13 cellular contexts compared by ENCODE assay signal in the genomic region with DNA sequence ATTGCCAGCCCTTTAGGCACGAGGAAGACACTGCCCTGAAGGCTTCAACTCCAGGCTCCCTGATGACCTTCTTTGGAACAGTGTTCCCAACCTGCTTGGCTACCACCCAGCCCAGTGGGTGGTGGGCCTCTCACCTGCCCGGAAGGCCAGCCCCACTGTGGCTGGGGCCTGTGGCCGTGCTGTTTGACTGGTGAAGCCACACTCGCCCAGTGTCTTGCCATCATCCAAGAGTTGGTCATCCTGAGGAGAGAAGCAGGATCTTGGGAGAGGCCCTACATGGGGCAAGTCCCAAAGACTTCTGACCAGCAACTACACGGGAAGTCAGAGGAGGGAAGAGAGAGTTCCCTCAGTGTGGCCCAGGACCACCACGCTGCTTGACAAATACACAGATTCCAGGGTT. TPM values are rescaled to one million over a fixed set of nuclear protein-coding genes. Genes with fewer than 3 reads are reported as not detected.
DNase-seq lines count a peak whose midpoint lies in the region; ATAC-seq and TF ChIP-seq lines count a peak whose summit lies in the region.
"Had no signal": no experiment of that assay in that cellular context is flagged by ENCODE, and none has a peak within 500 bp of the region (broad histone marks: within the 10 kb centered on the region; RNA-seq: fewer than 3 reads in every experiment).

No MANE protein-coding gene starts in this region.

- H3K4me3 Mint-ChIP-seq in CD8-positive, alpha-beta T cell: peak overlapping the region; percentile 15
- H3K4me3 Mint-ChIP-seq in chondrocyte (ENCODE audit: unreplicated experiment) (peak overlapping the region; percentile 92), neural crest cell (peak overlapping the region; percentile 96)

- DNase-seq in CD8-positive, alpha-beta T cell: no peak
- no peak for DNase-seq in chondrocyte (ENCODE audit: low spot score)
- no peak for DNase-seq in neural crest cell (ENCODE audit: low read depth, low spot score)
- no peak for DNase-seq in retina
- DNase-seq: foreskin keratinocyte; mucosa of descending colon; stimulated activated CD4-positive, alpha-beta T cell treated with anti-CD3 and anti-CD28 coated beads, Interleukin-2, amount 100 ng/mL, for 48 hours; thyroid gland had no signal

- no peak for ATAC-seq in CD8-positive, alpha-beta T cell
- ATAC-seq in HG03469 (IDR thresholded peaks at IDR 0.05; ENCODE audit: unreplicated experiment) (no peak), GM19324 (IDR thresholded peaks at IDR 0.05; ENCODE audit: low FRiP score, unreplicated experiment) (no peak), HG03342 (IDR thresholded peaks at IDR 0.05; ENCODE audit: unreplicated experiment) (no peak)
- ATAC-seq: foreskin keratinocyte, mucosa of descending colon had no signal

- no peaks in the 10 kb centered on the region for H3K9me3 ChIP-seq in CD8-positive, alpha-beta T cell (ENCODE audit: low read length)
- H3K9me3 ChIP-seq: mucosa of descending colon, thyroid gland had no signal

- peaks cover 30% of the 10 kb centered on the region for H3K4me1 ChIP-seq in CD8-positive, alpha-beta T cell (ENCODE audit: insufficient read depth, low read length)
- H3K4me1 ChIP-seq in KMS-11 (ENCODE audit: low read depth, poor library complexity, severe bottlenecking): peaks cover 36% of the 10 kb centered on the region

- peaks cover 55% of the 10 kb centered on the region for H3K36me3 Mint-ChIP-seq in CD8-positive, alpha-beta T cell
- peaks cover 10% of the 10 kb centered on the region for H3K36me3 Mint-ChIP-seq in chondrocyte (ENCODE audit: low read depth)
- peaks cover 9% of the 10 kb centered on the region for H3K36me3 Mint-ChIP-seq in neural crest cell (ENCODE audit: low read depth)

- CTCF ChIA-PET in CD8-positive, alpha-beta T cell (lab: Charles Lee): interaction anchor here (1.0 kb wide), 1 partner anchor 10 kb away, joined by 4 read pairs; no protein-coding TSS in a partner anchor

- peak overlapping the region; percentile 98; the same call in 1 of the 2 replicates for H3K4me2 ChIP-seq in KMS-11

- POLR2A ChIA-PET in CD8-positive, alpha-beta T cell (lab: Charles Lee): interaction anchor here (1.2 to 3.5 kb wide), 2 partner anchors 12 to 22 kb away, joined by 3 to 36 read pairs; a partner anchor contains a TSS

- no peak overlapping the region for H3K4me3 ChIP-seq in CD8-positive, alpha-beta T cell (ENCODE audit: low read depth, low read length)
- no peak overlapping the region for H3K4me3 ChIP-seq in KMS-11 (IDR thresholded peaks at IDR 0.05; ENCODE audit: insufficient read depth, low read depth, low read length)
- H3K4me3 ChIP-seq: mucosa of descending colon had no signal

- TF ChIP-seq CTCF in CD8-positive, alpha-beta T cell (IDR thresholded peaks at IDR 0.05): no peak
- TF ChIP-seq CTCF in KMS-11 (conservative IDR thresholded peaks at IDR 0.05; ENCODE audit: low read depth, low read length): no peak
- no peak for TF ChIP-seq CTCF in chondrocyte (IDR thresholded peaks at IDR 0.05)
- no peak for TF ChIP-seq CTCF in neural crest cell (conservative IDR thresholded peaks at IDR 0.05)

- peaks cover 52% of the 10 kb centered on the region for H3K4me1 Mint-ChIP-seq in CD8-positive, alpha-beta T cell (ENCODE audit: low read depth)
- H3K4me1 Mint-ChIP-seq in chondrocyte (ENCODE audit: low read depth) (peaks cover 33% of the 10 kb centered on the region), neural crest cell (peaks cover 26% of the 10 kb centered on the region)

- H3K27ac ChIP-seq in CD8-positive, alpha-beta T cell (ENCODE audit: low read depth, low read length): no peak overlapping the region
- no peak overlapping the region for H3K27ac ChIP-seq in KMS-11
- H3K27ac ChIP-seq: foreskin keratinocyte, thyroid gland had no signal

- peaks cover 27% of the 10 kb centered on the region for H3K79me2 ChIP-seq in KMS-11 (ENCODE audit: insufficient read depth, low read depth)

- no peak overlapping the region for H3K27ac Mint-ChIP-seq in CD8-positive, alpha-beta T cell
- H3K27ac Mint-ChIP-seq in chondrocyte (ENCODE audit: unreplicated experiment): peak overlapping the region; percentile 59
- H3K27ac Mint-ChIP-seq in neural crest cell (ENCODE audit: unreplicated experiment): no peak overlapping the region

- no peaks in the 10 kb centered on the region for H4K20me1 ChIP-seq in KMS-11 (ENCODE audit: insufficient read depth)

- H3K27me3 Mint-ChIP-seq in CD8-positive, alpha-beta T cell (ENCODE audit: low read depth): no peaks in the 10 kb centered on the region
- H3K27me3 Mint-ChIP-seq in chondrocyte (ENCODE audit: low read depth) (no peaks in the 10 kb centered on the region), neural crest cell (ENCODE audit: low read depth) (peaks cover 9% of the 10 kb centered on the region)

- no peaks in the 10 kb centered on the region for H3K27me3 ChIP-seq in CD8-positive, alpha-beta T cell (ENCODE audit: insufficient read depth, low read length)
- H3K27me3 ChIP-seq in KMS-11 (ENCODE audit: insufficient read depth, low read depth): no peaks in the 10 kb centered on the region
- H3K27me3 ChIP-seq: foreskin keratinocyte, thyroid gland had no signal

- H3K36me3 ChIP-seq in CD8-positive, alpha-beta T cell (ENCODE audit: insufficient read depth, low read length): peaks cover 29% of the 10 kb centered on the region
- no peaks in the 10 kb centered on the region for H3K36me3 ChIP-seq in KMS-11 (ENCODE audit: insufficient read depth)

- no peak overlapping the region for H3K9ac ChIP-seq in KMS-11

- H3K9me3 Mint-ChIP-seq in CD8-positive, alpha-beta T cell: no peaks in the 10 kb centered on the region
- H3K9me3 Mint-ChIP-seq in chondrocyte (ENCODE audit: low read depth) (no peaks in the 10 kb centered on the region), neural crest cell (no peaks in the 10 kb centered on the region)

- H2AFZ ChIP-seq in KMS-11 (ENCODE audit: low read depth): no peak overlapping the region

- intact Hi-C loops in CD8-positive, alpha-beta T cell (cut with DNase I, micrococcal nuclease): loop anchor here (5.0 kb wide), 4 partner anchors 92 to 243 kb away; a partner anchor contains a TSS

RNA-seq across cellular contexts. Expression of a gene that starts 1.8 kb away (rescaled TPM):
- total RNA-seq in CD8-positive, alpha-beta T cell: 10 to 100 TPM; 70.3 to 71.5 TPM
- 205 to 231 TPM (median 225 TPM) in 3 replicates for total RNA-seq in chondrocyte
- 249 and 261 TPM in 2 replicates for total RNA-seq in neural crest cell

RNA-seq across cellular contexts. Expression of a gene that starts 12.0 kb away (rescaled TPM):
- not detected for total RNA-seq in CD8-positive, alpha-beta T cell
- not detected in 3 replicates for total RNA-seq in chondrocyte
- total RNA-seq in neural crest cell: 0.23 and 0.39 TPM in 2 replicates
- total RNA-seq: foreskin keratinocyte, mucosa of descending colon, NCI-H460, thyroid gland had no signal

RNA-seq across cellular contexts. Expression of a gene that starts 22.9 kb away (rescaled TPM):
- 1,000 to 10,000 TPM; 1,249 to 1,283 TPM for total RNA-seq in CD8-positive, alpha-beta T cell
- total RNA-seq in chondrocyte (363 to 615 TPM (median 378 TPM) in 3 replicates), neural crest cell (779 and 803 TPM in 2 replicates)

RNA-seq across cellular contexts. Expression of a gene that starts 23.0 kb away (rescaled TPM):
- total RNA-seq in CD8-positive, alpha-beta T cell: not detected
- total RNA-seq in chondrocyte (not detected in 3 replicates), neural crest cell (not detected in 2 replicates)
- total RNA-seq: foreskin keratinocyte, mucosa of descending colon, NCI-H460, thyroid gland had no signal

RNA-seq across cellular contexts. Expression of a gene that starts 41.7 kb away (rescaled TPM):
- total RNA-seq in CD8-positive, alpha-beta T cell: 1 to 10 TPM; 1.4 to 2.5 TPM
- not detected in 3 replicates for total RNA-seq in chondrocyte
- not detected in 2 replicates for total RNA-seq in neural crest cell
- total RNA-seq: NCI-H460 had no signal

Comparison
In these comparisons a context has a peak if more than half of its experiments do, and no peak if none do; other contexts are left out.
1. H3K4me3 Mint-ChIP-seq: peak in every context shown above with its lines; median percentile 96 in neural crest cell; 92 in chondrocyte; 15 in CD8-positive, alpha-beta T cell.